1 cellular context compared by ENCODE assay signal in genomic region chr6:2842139-2842552, GRCh38.
TF ChIP-seq lines count a peak whose summit lies in the region.

No MANE protein-coding gene starts in this region.

TF ChIP-seq in GM23338, 12 proteins besides CTCF, POLR2A, EP300 and RAD21 (continued from another document):
- TF ChIP-seq ZNF462 (CRISPR knock-in tag; IDR thresholded peaks at IDR 0.05): no peak
- TF ChIP-seq ETS1 (IDR thresholded peaks at IDR 0.05): no peak
- no peak for TF ChIP-seq NANOG (IDR thresholded peaks at IDR 0.05; ENCODE audit: borderline replicate concordance)
